ENCODE assay signal across 1 cellular context in genomic region chr11:20089796-20090653, GRCh38.
A peak's percentile ranks its signal among the peaks of the same experiment; 100 is the strongest.
TF ChIP-seq lines count a peak whose summit lies in the region.

No MANE protein-coding gene starts in this region.

TF ChIP-seq in K562, 482 proteins besides CTCF, POLR2A, EP300 and RAD21 (continued from another document and continues in another):
- TF ChIP-seq RREB1 (CRISPR knock-in tag; IDR thresholded peaks at IDR 0.05), result no peak
- peak; percentile 83 for TF ChIP-seq ARID1B (IDR thresholded peaks at IDR 0.05)
- TF ChIP-seq NR2C1 (IDR thresholded peaks at IDR 0.05), result peak; percentile 63; the same call in 1 of the 2 replicates
- TF ChIP-seq NR2C1 (tag; IDR thresholded peaks at IDR 0.05), result peak; percentile 57
- TF ChIP-seq CREB3 (tag; conservative IDR thresholded peaks at IDR 0.05; ENCODE audit: low read depth), result no peak
- no peak for TF ChIP-seq HSF4 (CRISPR knock-in tag; IDR thresholded peaks at IDR 0.05; ENCODE audit: borderline replicate concordance)
- TF ChIP-seq KDM5B (IDR thresholded peaks at IDR 0.05; ENCODE audit: insufficient replicate concordance, low read depth, low read length), result peak; percentile 37
- no peak for TF ChIP-seq ASH1L (IDR thresholded peaks at IDR 0.05; ENCODE audit: borderline replicate concordance, low read depth, partially characterized antibody)
- TF ChIP-seq JUND (IDR thresholded peaks at IDR 0.05; ENCODE audit: borderline replicate concordance, low read depth, low read length), result 0 out of 2 replicates have a peak, but pooled peaks have one; percentile 5
- peak; percentile 64; the same call in 2 of the 3 replicates for TF ChIP-seq JUND (tag; IDR thresholded peaks at IDR 0.05; ENCODE audit: borderline replicate concordance, low read depth, low read length)
- TF ChIP-seq SMAD4 (CRISPR knock-in tag; conservative IDR thresholded peaks at IDR 0.05), result peak; percentile 80
- no peak for TF ChIP-seq ADNP (tag; IDR thresholded peaks at IDR 0.05)
- TF ChIP-seq FOXA3 (CRISPR knock-in tag; conservative IDR thresholded peaks at IDR 0.05 in 1 of 2, IDR thresholded peaks at IDR 0.05 in 1 of 2), result peak; percentile 99 to 100
- TF ChIP-seq ZSCAN32 (CRISPR knock-in tag; IDR thresholded peaks at IDR 0.05), result no peak
- no peak for TF ChIP-seq PREB (CRISPR knock-in tag; IDR thresholded peaks at IDR 0.05)
- 0 out of 2 replicates have a peak, but pooled peaks have one; percentile 33 for TF ChIP-seq HDAC2 (IDR thresholded peaks at IDR 0.05)
- no peak for TF ChIP-seq PHB2 (IDR thresholded peaks at IDR 0.05; ENCODE audit: low read depth)
- no peak for TF ChIP-seq TGIF2 (CRISPR knock-in tag; IDR thresholded peaks at IDR 0.05)
- TF ChIP-seq SPI1 (IDR thresholded peaks at IDR 0.05; ENCODE audit: borderline replicate concordance, low read depth, low read length), result peak; percentile 99
- TF ChIP-seq, protein P1, sequence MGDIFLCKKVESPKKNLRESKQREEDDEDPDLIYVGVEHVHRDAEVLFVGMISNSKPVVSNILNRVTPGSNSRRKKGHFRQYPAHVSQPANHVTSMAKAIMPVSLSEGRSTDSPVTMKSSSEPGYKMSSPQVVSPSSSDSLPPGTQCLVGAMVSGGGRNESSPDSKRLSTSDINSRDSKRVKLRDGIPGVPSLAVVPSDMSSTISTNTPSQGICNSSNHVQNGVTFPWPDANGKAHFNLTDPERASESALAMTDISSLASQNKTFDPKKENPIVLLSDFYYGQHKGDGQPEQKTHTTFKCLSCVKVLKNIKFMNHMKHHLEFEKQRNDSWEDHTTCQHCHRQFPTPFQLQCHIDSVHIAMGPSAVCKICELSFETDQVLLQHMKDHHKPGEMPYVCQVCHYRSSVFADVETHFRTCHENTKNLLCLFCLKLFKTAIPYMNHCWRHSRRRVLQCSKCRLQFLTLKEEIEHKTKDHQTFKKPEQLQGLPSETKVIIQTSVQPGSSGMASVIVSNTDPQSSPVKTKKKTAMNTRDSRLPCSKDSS (IDR thresholded peaks at IDR 0.05; ENCODE audit: low read depth, partially characterized antibody), result no peak
- TF ChIP-seq ZKSCAN1 (IDR thresholded peaks at IDR 0.05; ENCODE audit: low read depth, low read length), result no peak; the same call in 1 of the 2 replicates
- peak; percentile 69 for TF ChIP-seq CBFA2T2 (conservative IDR thresholded peaks at IDR 0.05)
- no peak for TF ChIP-seq ATF1 (CRISPR knock-in tag; IDR thresholded peaks at IDR 0.05)
- 0 out of 2 replicates have a peak, but pooled peaks have one; percentile 22 for TF ChIP-seq ATF1 (tag; IDR thresholded peaks at IDR 0.05)
- TF ChIP-seq C11orf30 (IDR thresholded peaks at IDR 0.05; ENCODE audit: low read depth), result no peak
- peak; percentile 43; the same call in 1 of the 2 replicates for TF ChIP-seq POLR2AphosphoS5 (IDR thresholded peaks at IDR 0.05; ENCODE audit: control insufficient read depth, insufficient read depth, low read depth, low read length)
- no peak for TF ChIP-seq HMG20B (CRISPR knock-in tag; IDR thresholded peaks at IDR 0.05)
- TF ChIP-seq, protein P2, sequence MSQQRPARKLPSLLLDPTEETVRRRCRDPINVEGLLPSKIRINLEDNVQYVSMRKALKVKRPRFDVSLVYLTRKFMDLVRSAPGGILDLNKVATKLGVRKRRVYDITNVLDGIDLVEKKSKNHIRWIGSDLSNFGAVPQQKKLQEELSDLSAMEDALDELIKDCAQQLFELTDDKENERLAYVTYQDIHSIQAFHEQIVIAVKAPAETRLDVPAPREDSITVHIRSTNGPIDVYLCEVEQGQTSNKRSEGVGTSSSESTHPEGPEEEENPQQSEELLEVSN (IDR thresholded peaks at IDR 0.05; ENCODE audit: borderline replicate concordance in 1 of 2, extremely low read depth in 1 of 2, insufficient read depth in 1 of 2, insufficient read length in 1 of 2, low read depth in 1 of 2, low read length in 1 of 2, poor library complexity in 1 of 2, severe bottlenecking in 1 of 2), result peak in 1 of 2 experiments; percentile 15
- TF ChIP-seq FOXP4 (CRISPR knock-in tag; IDR thresholded peaks at IDR 0.05; ENCODE audit: borderline replicate concordance), result 0 out of 2 replicates have a peak, but pooled peaks have one; percentile 26
- peak; percentile 70 for TF ChIP-seq NCOR1 (IDR thresholded peaks at IDR 0.05)
- no peak for TF ChIP-seq BACH1 (tag; IDR thresholded peaks at IDR 0.05)
- peak; percentile 86 for TF ChIP-seq LEF1 (IDR thresholded peaks at IDR 0.05)
- no peak for TF ChIP-seq NCOA2 (IDR thresholded peaks at IDR 0.05; ENCODE audit: partially characterized antibody in 2 of 2)
- no peak for TF ChIP-seq GABPA (tag; conservative IDR thresholded peaks at IDR 0.05; ENCODE audit: low read depth)
- peak; percentile 71; the same call in 1 of the 2 replicates for TF ChIP-seq HLTF (IDR thresholded peaks at IDR 0.05)
- TF ChIP-seq ZNF280B (CRISPR knock-in tag; IDR thresholded peaks at IDR 0.05), result no peak
- peak; percentile 68 for TF ChIP-seq SMARCA4 (IDR thresholded peaks at IDR 0.05)
- no peak for TF ChIP-seq TAF9B (IDR thresholded peaks at IDR 0.05; ENCODE audit: partially characterized antibody)
- peak; percentile 34 for TF ChIP-seq CCNT2 (IDR thresholded peaks at IDR 0.05; ENCODE audit: borderline replicate concordance, extremely low read depth, insufficient read length, low read depth, low read length)
- TF ChIP-seq, protein P3, sequence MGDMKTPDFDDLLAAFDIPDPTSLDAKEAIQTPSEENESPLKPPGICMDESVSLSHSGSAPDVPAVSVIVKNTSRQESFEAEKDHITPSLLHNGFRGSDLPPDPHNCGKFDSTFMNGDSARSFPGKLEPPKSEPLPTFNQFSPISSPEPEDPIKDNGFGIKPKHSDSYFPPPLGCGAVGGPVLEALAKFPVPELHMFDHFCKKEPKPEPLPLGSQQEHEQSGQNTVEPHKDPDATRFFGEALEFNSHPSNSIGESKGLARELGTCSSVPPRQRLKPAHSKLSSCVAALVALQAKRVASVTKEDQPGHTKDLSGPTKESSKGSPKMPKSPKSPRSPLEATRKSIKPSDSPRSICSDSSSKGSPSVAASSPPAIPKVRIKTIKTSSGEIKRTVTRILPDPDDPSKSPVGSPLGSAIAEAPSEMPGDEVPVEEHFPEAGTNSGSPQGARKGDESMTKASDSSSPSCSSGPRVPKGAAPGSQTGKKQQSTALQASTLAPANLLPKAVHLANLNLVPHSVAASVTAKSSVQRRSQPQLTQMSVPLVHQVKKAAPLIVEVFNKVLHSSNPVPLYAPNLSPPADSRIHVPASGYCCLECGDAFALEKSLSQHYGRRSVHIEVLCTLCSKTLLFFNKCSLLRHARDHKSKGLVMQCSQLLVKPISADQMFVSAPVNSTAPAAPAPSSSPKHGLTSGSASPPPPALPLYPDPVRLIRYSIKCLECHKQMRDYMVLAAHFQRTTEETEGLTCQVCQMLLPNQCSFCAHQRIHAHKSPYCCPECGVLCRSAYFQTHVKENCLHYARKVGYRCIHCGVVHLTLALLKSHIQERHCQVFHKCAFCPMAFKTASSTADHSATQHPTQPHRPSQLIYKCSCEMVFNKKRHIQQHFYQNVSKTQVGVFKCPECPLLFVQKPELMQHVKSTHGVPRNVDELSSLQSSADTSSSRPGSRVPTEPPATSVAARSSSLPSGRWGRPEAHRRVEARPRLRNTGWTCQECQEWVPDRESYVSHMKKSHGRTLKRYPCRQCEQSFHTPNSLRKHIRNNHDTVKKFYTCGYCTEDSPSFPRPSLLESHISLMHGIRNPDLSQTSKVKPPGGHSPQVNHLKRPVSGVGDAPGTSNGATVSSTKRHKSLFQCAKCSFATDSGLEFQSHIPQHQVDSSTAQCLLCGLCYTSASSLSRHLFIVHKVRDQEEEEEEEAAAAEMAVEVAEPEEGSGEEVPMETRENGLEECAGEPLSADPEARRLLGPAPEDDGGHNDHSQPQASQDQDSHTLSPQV (IDR thresholded peaks at IDR 0.05), result 0 out of 2 replicates have a peak, but pooled peaks have one; percentile 27
- TF ChIP-seq NELFE (IDR thresholded peaks at IDR 0.05; ENCODE audit: insufficient read depth, insufficient read length), result no peak
- TF ChIP-seq TCF3 (CRISPR knock-in tag; IDR thresholded peaks at IDR 0.05), result peak; percentile 78
